Comparison of ENCODE assay signal across 2 cellular contexts in the genomic region with DNA sequence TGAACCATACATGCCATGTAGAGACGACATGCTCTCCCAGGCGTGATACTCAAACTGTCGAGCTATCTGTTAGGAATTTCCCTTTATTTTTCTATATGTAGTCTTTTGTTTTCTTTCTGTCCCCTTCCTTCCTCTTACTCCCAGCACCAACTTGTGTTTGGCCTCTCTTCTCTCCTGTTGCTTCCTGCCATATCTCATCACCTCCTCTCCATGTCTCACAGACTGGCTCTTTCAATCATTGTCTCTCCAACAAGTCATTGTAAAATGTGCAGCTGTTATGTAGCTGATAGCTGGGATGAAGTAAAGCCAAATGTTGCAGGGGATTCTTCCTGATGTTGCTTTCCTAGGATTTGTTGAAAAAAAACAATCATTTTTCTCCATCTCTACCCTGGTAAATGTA.
TF ChIP-seq lines count a peak whose summit lies in the region.

No MANE protein-coding gene starts in this region.

TF ChIP-seq in GM23338, 12 proteins besides CTCF, POLR2A, EP300 and RAD21 (continued from another document):
- TF ChIP-seq EZH2phosphoT487 (IDR thresholded peaks at IDR 0.05; ENCODE audit: unreplicated experiment) (no peak), EZH2 (IDR thresholded peaks at IDR 0.05; ENCODE audit: low read depth, unreplicated experiment) (no peak), ZNF331 (CRISPR knock-in tag; IDR thresholded peaks at IDR 0.05; ENCODE audit: low read depth) (no peak), NANOG (IDR thresholded peaks at IDR 0.05; ENCODE audit: borderline replicate concordance) (no peak), CREB1 (CRISPR knock-in tag; IDR thresholded peaks at IDR 0.05; ENCODE audit: low read depth) (no peak)
- TF ChIP-seq, protein P1, sequence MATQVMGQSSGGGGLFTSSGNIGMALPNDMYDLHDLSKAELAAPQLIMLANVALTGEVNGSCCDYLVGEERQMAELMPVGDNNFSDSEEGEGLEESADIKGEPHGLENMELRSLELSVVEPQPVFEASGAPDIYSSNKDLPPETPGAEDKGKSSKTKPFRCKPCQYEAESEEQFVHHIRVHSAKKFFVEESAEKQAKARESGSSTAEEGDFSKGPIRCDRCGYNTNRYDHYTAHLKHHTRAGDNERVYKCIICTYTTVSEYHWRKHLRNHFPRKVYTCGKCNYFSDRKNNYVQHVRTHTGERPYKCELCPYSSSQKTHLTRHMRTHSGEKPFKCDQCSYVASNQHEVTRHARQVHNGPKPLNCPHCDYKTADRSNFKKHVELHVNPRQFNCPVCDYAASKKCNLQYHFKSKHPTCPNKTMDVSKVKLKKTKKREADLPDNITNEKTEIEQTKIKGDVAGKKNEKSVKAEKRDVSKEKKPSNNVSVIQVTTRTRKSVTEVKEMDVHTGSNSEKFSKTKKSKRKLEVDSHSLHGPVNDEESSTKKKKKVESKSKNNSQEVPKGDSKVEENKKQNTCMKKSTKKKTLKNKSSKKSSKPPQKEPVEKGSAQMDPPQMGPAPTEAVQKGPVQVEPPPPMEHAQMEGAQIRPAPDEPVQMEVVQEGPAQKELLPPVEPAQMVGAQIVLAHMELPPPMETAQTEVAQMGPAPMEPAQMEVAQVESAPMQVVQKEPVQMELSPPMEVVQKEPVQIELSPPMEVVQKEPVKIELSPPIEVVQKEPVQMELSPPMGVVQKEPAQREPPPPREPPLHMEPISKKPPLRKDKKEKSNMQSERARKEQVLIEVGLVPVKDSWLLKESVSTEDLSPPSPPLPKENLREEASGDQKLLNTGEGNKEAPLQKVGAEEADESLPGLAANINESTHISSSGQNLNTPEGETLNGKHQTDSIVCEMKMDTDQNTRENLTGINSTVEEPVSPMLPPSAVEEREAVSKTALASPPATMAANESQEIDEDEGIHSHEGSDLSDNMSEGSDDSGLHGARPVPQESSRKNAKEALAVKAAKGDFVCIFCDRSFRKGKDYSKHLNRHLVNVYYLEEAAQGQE (IDR thresholded peaks at IDR 0.05; ENCODE audit: unreplicated experiment), result no peak
- TF ChIP-seq, protein P2, sequence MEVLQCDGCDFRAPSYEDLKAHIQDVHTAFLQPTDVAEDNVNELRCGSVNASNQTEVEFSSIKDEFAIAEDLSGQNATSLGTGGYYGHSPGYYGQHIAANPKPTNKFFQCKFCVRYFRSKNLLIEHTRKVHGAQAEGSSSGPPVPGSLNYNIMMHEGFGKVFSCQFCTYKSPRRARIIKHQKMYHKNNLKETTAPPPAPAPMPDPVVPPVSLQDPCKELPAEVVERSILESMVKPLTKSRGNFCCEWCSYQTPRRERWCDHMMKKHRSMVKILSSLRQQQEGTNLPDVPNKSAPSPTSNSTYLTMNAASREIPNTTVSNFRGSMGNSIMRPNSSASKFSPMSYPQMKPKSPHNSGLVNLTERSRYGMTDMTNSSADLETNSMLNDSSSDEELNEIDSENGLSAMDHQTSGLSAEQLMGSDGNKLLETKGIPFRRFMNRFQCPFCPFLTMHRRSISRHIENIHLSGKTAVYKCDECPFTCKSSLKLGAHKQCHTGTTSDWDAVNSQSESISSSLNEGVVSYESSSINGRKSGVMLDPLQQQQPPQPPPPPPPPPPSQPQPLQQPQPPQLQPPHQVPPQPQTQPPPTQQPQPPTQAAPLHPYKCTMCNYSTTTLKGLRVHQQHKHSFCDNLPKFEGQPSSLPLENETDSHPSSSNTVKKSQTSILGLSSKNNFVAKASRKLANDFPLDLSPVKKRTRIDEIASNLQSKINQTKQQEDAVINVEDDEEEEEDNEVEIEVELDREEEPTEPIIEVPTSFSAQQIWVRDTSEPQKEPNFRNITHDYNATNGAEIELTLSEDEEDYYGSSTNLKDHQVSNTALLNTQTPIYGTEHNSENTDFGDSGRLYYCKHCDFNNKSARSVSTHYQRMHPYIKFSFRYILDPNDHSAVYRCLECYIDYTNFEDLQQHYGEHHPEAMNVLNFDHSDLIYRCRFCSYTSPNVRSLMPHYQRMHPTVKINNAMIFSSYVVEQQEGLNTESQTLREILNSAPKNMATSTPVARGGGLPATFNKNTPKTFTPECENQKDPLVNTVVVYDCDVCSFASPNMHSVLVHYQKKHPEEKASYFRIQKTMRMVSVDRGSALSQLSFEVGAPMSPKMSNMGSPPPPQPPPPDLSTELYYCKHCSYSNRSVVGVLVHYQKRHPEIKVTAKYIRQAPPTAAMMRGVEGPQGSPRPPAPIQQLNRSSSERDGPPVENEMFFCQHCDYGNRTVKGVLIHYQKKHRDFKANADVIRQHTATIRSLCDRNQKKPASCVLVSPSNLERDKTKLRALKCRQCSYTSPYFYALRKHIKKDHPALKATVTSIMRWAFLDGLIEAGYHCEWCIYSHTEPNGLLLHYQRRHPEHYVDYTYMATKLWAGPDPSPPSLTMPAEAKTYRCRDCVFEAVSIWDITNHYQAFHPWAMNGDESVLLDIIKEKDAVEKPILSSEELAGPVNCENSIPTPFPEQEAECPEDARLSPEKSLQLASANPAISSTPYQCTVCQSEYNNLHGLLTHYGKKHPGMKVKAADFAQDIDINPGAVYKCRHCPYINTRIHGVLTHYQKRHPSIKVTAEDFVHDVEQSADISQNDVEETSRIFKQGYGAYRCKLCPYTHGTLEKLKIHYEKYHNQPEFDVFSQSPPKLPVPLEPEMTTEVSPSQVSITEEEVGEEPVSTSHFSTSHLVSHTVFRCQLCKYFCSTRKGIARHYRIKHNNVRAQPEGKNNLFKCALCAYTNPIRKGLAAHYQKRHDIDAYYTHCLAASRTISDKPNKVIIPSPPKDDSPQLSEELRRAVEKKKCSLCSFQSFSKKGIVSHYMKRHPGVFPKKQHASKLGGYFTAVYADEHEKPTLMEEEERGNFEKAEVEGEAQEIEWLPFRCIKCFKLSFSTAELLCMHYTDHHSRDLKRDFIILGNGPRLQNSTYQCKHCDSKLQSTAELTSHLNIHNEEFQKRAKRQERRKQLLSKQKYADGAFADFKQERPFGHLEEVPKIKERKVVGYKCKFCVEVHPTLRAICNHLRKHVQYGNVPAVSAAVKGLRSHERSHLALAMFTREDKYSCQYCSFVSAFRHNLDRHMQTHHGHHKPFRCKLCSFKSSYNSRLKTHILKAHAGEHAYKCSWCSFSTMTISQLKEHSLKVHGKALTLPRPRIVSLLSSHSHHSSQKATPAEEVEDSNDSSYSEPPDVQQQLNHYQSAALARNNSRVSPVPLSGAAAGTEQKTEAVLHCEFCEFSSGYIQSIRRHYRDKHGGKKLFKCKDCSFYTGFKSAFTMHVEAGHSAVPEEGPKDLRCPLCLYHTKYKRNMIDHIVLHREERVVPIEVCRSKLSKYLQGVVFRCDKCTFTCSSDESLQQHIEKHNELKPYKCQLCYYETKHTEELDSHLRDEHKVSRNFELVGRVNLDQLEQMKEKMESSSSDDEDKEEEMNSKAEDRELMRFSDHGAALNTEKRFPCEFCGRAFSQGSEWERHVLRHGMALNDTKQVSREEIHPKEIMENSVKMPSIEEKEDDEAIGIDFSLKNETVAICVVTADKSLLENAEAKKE (CRISPR knock-in tag; IDR thresholded peaks at IDR 0.05), result no peak
- TF ChIP-seq, protein P3, sequence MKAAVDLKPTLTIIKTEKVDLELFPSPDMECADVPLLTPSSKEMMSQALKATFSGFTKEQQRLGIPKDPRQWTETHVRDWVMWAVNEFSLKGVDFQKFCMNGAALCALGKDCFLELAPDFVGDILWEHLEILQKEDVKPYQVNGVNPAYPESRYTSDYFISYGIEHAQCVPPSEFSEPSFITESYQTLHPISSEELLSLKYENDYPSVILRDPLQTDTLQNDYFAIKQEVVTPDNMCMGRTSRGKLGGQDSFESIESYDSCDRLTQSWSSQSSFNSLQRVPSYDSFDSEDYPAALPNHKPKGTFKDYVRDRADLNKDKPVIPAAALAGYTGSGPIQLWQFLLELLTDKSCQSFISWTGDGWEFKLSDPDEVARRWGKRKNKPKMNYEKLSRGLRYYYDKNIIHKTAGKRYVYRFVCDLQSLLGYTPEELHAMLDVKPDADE (IDR thresholded peaks at IDR 0.05), result no peak

TF ChIP-seq in WTC11, 78 proteins besides CTCF, POLR2A, EP300 and RAD21 (continued from another document):
- TF ChIP-seq, protein P4, sequence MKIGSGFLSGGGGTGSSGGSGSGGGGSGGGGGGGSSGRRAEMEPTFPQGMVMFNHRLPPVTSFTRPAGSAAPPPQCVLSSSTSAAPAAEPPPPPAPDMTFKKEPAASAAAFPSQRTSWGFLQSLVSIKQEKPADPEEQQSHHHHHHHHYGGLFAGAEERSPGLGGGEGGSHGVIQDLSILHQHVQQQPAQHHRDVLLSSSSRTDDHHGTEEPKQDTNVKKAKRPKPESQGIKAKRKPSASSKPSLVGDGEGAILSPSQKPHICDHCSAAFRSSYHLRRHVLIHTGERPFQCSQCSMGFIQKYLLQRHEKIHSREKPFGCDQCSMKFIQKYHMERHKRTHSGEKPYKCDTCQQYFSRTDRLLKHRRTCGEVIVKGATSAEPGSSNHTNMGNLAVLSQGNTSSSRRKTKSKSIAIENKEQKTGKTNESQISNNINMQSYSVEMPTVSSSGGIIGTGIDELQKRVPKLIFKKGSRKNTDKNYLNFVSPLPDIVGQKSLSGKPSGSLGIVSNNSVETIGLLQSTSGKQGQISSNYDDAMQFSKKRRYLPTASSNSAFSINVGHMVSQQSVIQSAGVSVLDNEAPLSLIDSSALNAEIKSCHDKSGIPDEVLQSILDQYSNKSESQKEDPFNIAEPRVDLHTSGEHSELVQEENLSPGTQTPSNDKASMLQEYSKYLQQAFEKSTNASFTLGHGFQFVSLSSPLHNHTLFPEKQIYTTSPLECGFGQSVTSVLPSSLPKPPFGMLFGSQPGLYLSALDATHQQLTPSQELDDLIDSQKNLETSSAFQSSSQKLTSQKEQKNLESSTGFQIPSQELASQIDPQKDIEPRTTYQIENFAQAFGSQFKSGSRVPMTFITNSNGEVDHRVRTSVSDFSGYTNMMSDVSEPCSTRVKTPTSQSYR (CRISPR knock-in tag; IDR thresholded peaks at IDR 0.05), result no peak
- TF ChIP-seq OVOL2 (CRISPR knock-in tag; IDR thresholded peaks at IDR 0.05; ENCODE audit: borderline replicate concordance), result no peak
- no peak for TF ChIP-seq SMAD4 (CRISPR knock-in tag; IDR thresholded peaks at IDR 0.05)
- TF ChIP-seq RELA (CRISPR knock-in tag; IDR thresholded peaks at IDR 0.05; ENCODE audit: borderline replicate concordance), result no peak
- no peak for TF ChIP-seq ETV6 (CRISPR knock-in tag; IDR thresholded peaks at IDR 0.05)
- no peak for TF ChIP-seq JAZF1 (CRISPR knock-in tag; IDR thresholded peaks at IDR 0.05)
- TF ChIP-seq, protein P5, sequence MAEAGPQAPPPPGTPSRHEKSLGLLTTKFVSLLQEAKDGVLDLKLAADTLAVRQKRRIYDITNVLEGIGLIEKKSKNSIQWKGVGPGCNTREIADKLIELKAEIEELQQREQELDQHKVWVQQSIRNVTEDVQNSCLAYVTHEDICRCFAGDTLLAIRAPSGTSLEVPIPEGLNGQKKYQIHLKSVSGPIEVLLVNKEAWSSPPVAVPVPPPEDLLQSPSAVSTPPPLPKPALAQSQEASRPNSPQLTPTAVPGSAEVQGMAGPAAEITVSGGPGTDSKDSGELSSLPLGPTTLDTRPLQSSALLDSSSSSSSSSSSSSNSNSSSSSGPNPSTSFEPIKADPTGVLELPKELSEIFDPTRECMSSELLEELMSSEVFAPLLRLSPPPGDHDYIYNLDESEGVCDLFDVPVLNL (CRISPR knock-in tag; IDR thresholded peaks at IDR 0.05; ENCODE audit: borderline replicate concordance, low read depth), result no peak
- TF ChIP-seq TEAD1 (CRISPR knock-in tag; IDR thresholded peaks at IDR 0.05), result no peak
- no peak for TF ChIP-seq MYBL2 (CRISPR knock-in tag; IDR thresholded peaks at IDR 0.05)
- no peak for TF ChIP-seq SP1 (CRISPR knock-in tag; conservative IDR thresholded peaks at IDR 0.05)
- no peak for TF ChIP-seq ZNF138 (CRISPR knock-in tag; conservative IDR thresholded peaks at IDR 0.05)
- TF ChIP-seq NR3C1 (CRISPR knock-in tag; conservative IDR thresholded peaks at IDR 0.05; ENCODE audit: low read depth), result no peak
- TF ChIP-seq, protein P6, sequence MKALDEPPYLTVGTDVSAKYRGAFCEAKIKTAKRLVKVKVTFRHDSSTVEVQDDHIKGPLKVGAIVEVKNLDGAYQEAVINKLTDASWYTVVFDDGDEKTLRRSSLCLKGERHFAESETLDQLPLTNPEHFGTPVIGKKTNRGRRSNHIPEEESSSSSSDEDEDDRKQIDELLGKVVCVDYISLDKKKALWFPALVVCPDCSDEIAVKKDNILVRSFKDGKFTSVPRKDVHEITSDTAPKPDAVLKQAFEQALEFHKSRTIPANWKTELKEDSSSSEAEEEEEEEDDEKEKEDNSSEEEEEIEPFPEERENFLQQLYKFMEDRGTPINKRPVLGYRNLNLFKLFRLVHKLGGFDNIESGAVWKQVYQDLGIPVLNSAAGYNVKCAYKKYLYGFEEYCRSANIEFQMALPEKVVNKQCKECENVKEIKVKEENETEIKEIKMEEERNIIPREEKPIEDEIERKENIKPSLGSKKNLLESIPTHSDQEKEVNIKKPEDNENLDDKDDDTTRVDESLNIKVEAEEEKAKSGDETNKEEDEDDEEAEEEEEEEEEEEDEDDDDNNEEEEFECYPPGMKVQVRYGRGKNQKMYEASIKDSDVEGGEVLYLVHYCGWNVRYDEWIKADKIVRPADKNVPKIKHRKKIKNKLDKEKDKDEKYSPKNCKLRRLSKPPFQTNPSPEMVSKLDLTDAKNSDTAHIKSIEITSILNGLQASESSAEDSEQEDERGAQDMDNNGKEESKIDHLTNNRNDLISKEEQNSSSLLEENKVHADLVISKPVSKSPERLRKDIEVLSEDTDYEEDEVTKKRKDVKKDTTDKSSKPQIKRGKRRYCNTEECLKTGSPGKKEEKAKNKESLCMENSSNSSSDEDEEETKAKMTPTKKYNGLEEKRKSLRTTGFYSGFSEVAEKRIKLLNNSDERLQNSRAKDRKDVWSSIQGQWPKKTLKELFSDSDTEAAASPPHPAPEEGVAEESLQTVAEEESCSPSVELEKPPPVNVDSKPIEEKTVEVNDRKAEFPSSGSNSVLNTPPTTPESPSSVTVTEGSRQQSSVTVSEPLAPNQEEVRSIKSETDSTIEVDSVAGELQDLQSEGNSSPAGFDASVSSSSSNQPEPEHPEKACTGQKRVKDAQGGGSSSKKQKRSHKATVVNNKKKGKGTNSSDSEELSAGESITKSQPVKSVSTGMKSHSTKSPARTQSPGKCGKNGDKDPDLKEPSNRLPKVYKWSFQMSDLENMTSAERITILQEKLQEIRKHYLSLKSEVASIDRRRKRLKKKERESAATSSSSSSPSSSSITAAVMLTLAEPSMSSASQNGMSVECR (CRISPR knock-in tag; IDR thresholded peaks at IDR 0.05; ENCODE audit: borderline replicate concordance), result no peak
TF ChIP-seq in WTC11: peak in this region for 0.
